11 cellular contexts compared by ENCODE assay signal in genomic region chr10:90148121-90148855, GRCh38.
DNase-seq lines count a peak whose midpoint lies in the region; ATAC-seq, FAIRE-seq and TF ChIP-seq lines count a peak whose summit lies in the region.
"Had no signal": no experiment of that assay in that cellular context is flagged by ENCODE, and none has a peak within 500 bp of the region (broad histone marks: within the 10 kb centered on the region; RNA-seq: fewer than 3 reads in every experiment).

No MANE protein-coding gene starts in this region.

- peak; percentile 82 for TF ChIP-seq CTCF in endodermal cell (conservative IDR thresholded peaks at IDR 0.05)

- H3K27ac Mint-ChIP-seq in endodermal cell, result no peak overlapping the region
- H3K27ac Mint-ChIP-seq in activated naive CD8-positive, alpha-beta T cell treated with anti-CD3 and anti-CD28 coated beads, Interleukin-2, amount 50 U/mL, for 24 hours, result no peak overlapping the region
- H3K27ac Mint-ChIP-seq: activated naive CD4-positive, alpha-beta T cell treated with anti-CD3 and anti-CD28 coated beads, Interleukin-2, amount 50 U/mL, for 24 hours; IgD-negative memory B cell had no signal

- no peaks in the 10 kb centered on the region for H3K4me1 Mint-ChIP-seq in endodermal cell
- no peaks in the 10 kb centered on the region for H3K4me1 Mint-ChIP-seq in activated naive CD8-positive, alpha-beta T cell treated with anti-CD3 and anti-CD28 coated beads, Interleukin-2, amount 50 U/mL, for 24 hours
- H3K4me1 Mint-ChIP-seq: activated naive CD4-positive, alpha-beta T cell treated with anti-CD3 and anti-CD28 coated beads, Interleukin-2, amount 50 U/mL, for 24 hours; IgD-negative memory B cell had no signal

- H3K4me1 ChIP-seq in endodermal cell (ENCODE audit: control insufficient read depth, insufficient read depth, low read length) (no peaks in the 10 kb centered on the region), small intestine (ENCODE audit: control insufficient read depth in 2 of 2, insufficient read depth in 1 of 2, low read depth in 1 of 2, low read length in 1 of 2) (no peaks in the 10 kb centered on the region)
- H3K4me1 ChIP-seq: BLaER1 treated with 17β-estradiol and CSF1 and Interleukin-3, amounts not matched to agents 10 nM and 100 nM had no signal

- DNase-seq in NCI-H146 (lab: John Stamatoyannopoulos, UW) (peak; percentile 9), NCI-H146 treated with DMSO at 0.1 percent for 48 hours (lab: John Stamatoyannopoulos, UW; ENCODE audit: unreplicated experiment) (no peak), NCI-H460 (ENCODE audit: extremely low read depth, low read depth) (peak; percentile 7), endodermal cell (no peak), small intestine (peak; percentile 19)
- DNase-seq in activated naive CD8-positive, alpha-beta T cell treated with anti-CD3 and anti-CD28 coated beads, Interleukin-2, amount 50 U/mL, for 24 hours, result no peak
- DNase-seq in stimulated activated CD4-positive, alpha-beta T cell treated with anti-CD3 and anti-CD28 coated beads, Interleukin-2, amount 100 ng/mL, for 24 hours, result no peak

- ATAC-seq in GM21528 (IDR thresholded peaks at IDR 0.05; ENCODE audit: low FRiP score, unreplicated experiment), result no peak
- ATAC-seq in activated naive CD8-positive, alpha-beta T cell treated with anti-CD3 and anti-CD28 coated beads, Interleukin-2, amount 50 U/mL, for 24 hours, result no peak

- H3K36me3 ChIP-seq in endodermal cell (ENCODE audit: control insufficient read depth, insufficient read depth, low read length) (no peaks in the 10 kb centered on the region), small intestine (ENCODE audit: control insufficient read depth in 2 of 2, insufficient read depth in 2 of 2, low read length in 2 of 2) (no peaks in the 10 kb centered on the region)

- H3K4me3 Mint-ChIP-seq in endodermal cell, result no peak overlapping the region
- H3K4me3 Mint-ChIP-seq in activated naive CD8-positive, alpha-beta T cell treated with anti-CD3 and anti-CD28 coated beads, Interleukin-2, amount 50 U/mL, for 24 hours, result no peak overlapping the region
- H3K4me3 Mint-ChIP-seq: activated naive CD4-positive, alpha-beta T cell treated with anti-CD3 and anti-CD28 coated beads, Interleukin-2, amount 50 U/mL, for 24 hours; IgD-negative memory B cell had no signal

- H3K9me3 ChIP-seq in endodermal cell (ENCODE audit: control insufficient read depth, low read length) (no peaks in the 10 kb centered on the region), small intestine (ENCODE audit: control insufficient read depth, low read depth) (no peaks in the 10 kb centered on the region)

- H3K27me3 ChIP-seq in endodermal cell (ENCODE audit: control insufficient read depth, insufficient read depth, low read length, poor library complexity, severe bottlenecking) (no peaks in the 10 kb centered on the region), small intestine (ENCODE audit: control insufficient read depth in 2 of 2, insufficient read depth in 2 of 2, low read length in 2 of 2) (no peaks in the 10 kb centered on the region)
- H3K27me3 ChIP-seq: BLaER1 treated with 17β-estradiol and CSF1 and Interleukin-3, amounts not matched to agents 10 nM and 100 nM had no signal

- H3K36me3 Mint-ChIP-seq in endodermal cell (ENCODE audit: low read depth), result no peaks in the 10 kb centered on the region
- H3K36me3 Mint-ChIP-seq in activated naive CD8-positive, alpha-beta T cell treated with anti-CD3 and anti-CD28 coated beads, Interleukin-2, amount 50 U/mL, for 24 hours (ENCODE audit: low read depth), result no peaks in the 10 kb centered on the region
- H3K36me3 Mint-ChIP-seq: activated naive CD4-positive, alpha-beta T cell treated with anti-CD3 and anti-CD28 coated beads, Interleukin-2, amount 50 U/mL, for 24 hours; IgD-negative memory B cell had no signal

- H3K9me3 Mint-ChIP-seq in endodermal cell, result no peaks in the 10 kb centered on the region
- H3K9me3 Mint-ChIP-seq in activated naive CD8-positive, alpha-beta T cell treated with anti-CD3 and anti-CD28 coated beads, Interleukin-2, amount 50 U/mL, for 24 hours, result no peaks in the 10 kb centered on the region
- H3K9me3 Mint-ChIP-seq: activated naive CD4-positive, alpha-beta T cell treated with anti-CD3 and anti-CD28 coated beads, Interleukin-2, amount 50 U/mL, for 24 hours; IgD-negative memory B cell had no signal

- 87 to 100% methylated on average over 2 to 6 of the region's 6 CpGs for WGBS in endodermal cell (ENCODE audit: insufficient coverage in 1 of 2, insufficient read length in 1 of 2), 2 experiments
- 56 to 63% (median 60%) methylated on average over 6 of the region's 6 CpGs for WGBS in small intestine, 3 donors

- H3K9ac ChIP-seq in endodermal cell (ENCODE audit: extremely low read depth, low read length, poor library complexity, severe bottlenecking), result no peak overlapping the region
- H3K9ac ChIP-seq: BLaER1 treated with 17β-estradiol and CSF1 and Interleukin-3, amounts not matched to agents 10 nM and 100 nM had no signal

- H3K27ac ChIP-seq in endodermal cell (ENCODE audit: low read depth, low read length), result no peak overlapping the region
- H3K27ac ChIP-seq in small intestine (ENCODE audit: low read depth in 1 of 2, low read length in 1 of 2), result no peak overlapping the region
- H3K27ac ChIP-seq: BLaER1 treated with 17β-estradiol and CSF1 and Interleukin-3, amounts not matched to agents 10 nM and 100 nM had no signal

- no peak overlapping the region for H3K4me3 ChIP-seq in endodermal cell (ENCODE audit: low read length)
- no peak overlapping the region for H3K4me3 ChIP-seq in small intestine (ENCODE audit: low read depth in 1 of 2, low read length in 2 of 2)
- H3K4me3 ChIP-seq: BLaER1 treated with 17β-estradiol and CSF1 and Interleukin-3, amounts not matched to agents 10 nM and 100 nM had no signal

- no peaks in the 10 kb centered on the region for H3K27me3 Mint-ChIP-seq in endodermal cell (ENCODE audit: insufficient read depth)
- no peaks in the 10 kb centered on the region for H3K27me3 Mint-ChIP-seq in activated naive CD8-positive, alpha-beta T cell treated with anti-CD3 and anti-CD28 coated beads, Interleukin-2, amount 50 U/mL, for 24 hours
- H3K27me3 Mint-ChIP-seq: activated naive CD4-positive, alpha-beta T cell treated with anti-CD3 and anti-CD28 coated beads, Interleukin-2, amount 50 U/mL, for 24 hours; IgD-negative memory B cell had no signal

- FAIRE-seq in small intestine (lab: Jason Lieb, UNC), result no peak

Comparison
In these comparisons a context has a peak if more than half of its experiments do, and no peak if none do; other contexts are left out.
1. DNase-seq: peak in NCI-H146 (single experiment), NCI-H460 (single experiment) and small intestine (single experiment); none in NCI-H146 treated with DMSO at 0.1 percent for 48 hours (single experiment), endodermal cell (single experiment), activated naive CD8-positive, alpha-beta T cell treated with anti-CD3 and anti-CD28 coated beads, Interleukin-2, amount 50 U/mL, for 24 hours (single experiment) and stimulated activated CD4-positive, alpha-beta T cell treated with anti-CD3 and anti-CD28 coated beads, Interleukin-2, amount 100 ng/mL, for 24 hours (0 of 2).